19 cellular contexts compared by ENCODE assay signal in the genomic region with DNA sequence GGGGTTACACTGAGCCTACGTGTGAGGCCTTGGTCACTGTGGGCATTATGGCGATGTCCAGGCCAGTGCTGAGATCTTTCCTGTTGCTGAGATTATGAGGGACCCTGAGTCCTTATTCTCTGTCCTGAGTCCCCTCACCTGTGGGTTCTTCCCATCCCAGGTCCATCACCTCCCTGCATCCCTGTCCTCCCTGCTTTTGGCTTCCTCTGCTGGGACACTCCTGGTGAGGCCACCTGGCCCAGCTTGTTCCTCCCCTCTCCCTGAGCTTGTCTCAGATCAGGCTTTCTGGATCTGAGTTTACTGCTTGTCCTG. TPM values are rescaled to one million over a fixed set of nuclear protein-coding genes. Genes with fewer than 3 reads are reported as not detected.
A peak's percentile ranks its signal among the peaks of the same experiment; 100 is the strongest.
DNase-seq lines count a peak whose midpoint lies in the region; ATAC-seq and TF ChIP-seq lines count a peak whose summit lies in the region.
"Had no signal": no experiment of that assay in that cellular context is flagged by ENCODE, and none has a peak within 500 bp of the region (broad histone marks: within the 10 kb centered on the region; RNA-seq: fewer than 3 reads in every experiment).

No MANE protein-coding gene starts in this region.

- H3K9ac ChIP-seq in endodermal cell (ENCODE audit: extremely low read depth, low read length, poor library complexity, severe bottlenecking) (no peak overlapping the region), trophoblast cell (ENCODE audit: low read length) (no peak overlapping the region)
- H3K9ac ChIP-seq: BLaER1 treated with 17β-estradiol and CSF1 and Interleukin-3, amounts not matched to agents 10 nM and 100 nM had no signal

- peaks cover 47% of the 10 kb centered on the region for H3K79me1 ChIP-seq in trophoblast cell (ENCODE audit: low read length)

- no peak overlapping the region for H3K14ac ChIP-seq in trophoblast cell (ENCODE audit: low read length)

- H3K9me3 ChIP-seq in Caco-2 (no peaks in the 10 kb centered on the region), Panc1 (ENCODE audit: control insufficient read depth, insufficient read depth, low read depth, low read length) (no peaks in the 10 kb centered on the region), endodermal cell (ENCODE audit: control insufficient read depth, low read length) (no peaks in the 10 kb centered on the region), trophoblast cell (ENCODE audit: insufficient read depth, low read depth, low read length) (peaks cover 3% of the 10 kb centered on the region)
- H3K9me3 ChIP-seq: BLaER1 treated with 17β-estradiol and CSF1 and Interleukin-3, amounts not matched to agents 10 nM and 100 nM had no signal

- H2BK12ac ChIP-seq in trophoblast cell (ENCODE audit: low read length): peak overlapping the region; percentile 53

- H3K4me1 ChIP-seq in Caco-2 (peaks cover 84% of the 10 kb centered on the region), Panc1 (ENCODE audit: control insufficient read depth, insufficient read depth, low read length) (peaks cover 22% of the 10 kb centered on the region), endodermal cell (ENCODE audit: control insufficient read depth, insufficient read depth, low read length) (peaks cover 32% of the 10 kb centered on the region), trophoblast cell (ENCODE audit: control insufficient read depth in 1 of 2, insufficient read depth in 2 of 2, low read length in 2 of 2) (peaks cover 36% of the 10 kb centered on the region in 2 experiments)

- no peak overlapping the region for H3K4me3 Mint-ChIP-seq in Caco-2 (ENCODE audit: unreplicated experiment)
- H3K4me3 Mint-ChIP-seq in endodermal cell: no peak overlapping the region
- H3K4me3 Mint-ChIP-seq: CD4-positive, alpha-beta memory T cell; GM23338; IgD-negative memory B cell had no signal

- TF ChIP-seq CTCF in Caco-2 (IDR thresholded peaks at IDR 0.05; ENCODE audit: insufficient read depth in 1 of 2, low read depth in 1 of 2, low read length in 1 of 2, severe bottlenecking in 1 of 2, unreplicated experiment in 1 of 2): no peak
- no peak for TF ChIP-seq CTCF in Panc1 (IDR thresholded peaks at IDR 0.05)
- peak; percentile 1 for TF ChIP-seq CTCF in endodermal cell (conservative IDR thresholded peaks at IDR 0.05)

- H3K4me3 ChIP-seq in Caco-2 (ENCODE audit: low read depth, low read length) (no peak overlapping the region), Panc1 (ENCODE audit: low read depth in 2 of 2, low read length in 2 of 2) (no peak overlapping the region), endodermal cell (ENCODE audit: low read length) (no peak overlapping the region), trophoblast cell (ENCODE audit: low read depth, low read length) (no peak overlapping the region)
- H3K4me3 ChIP-seq: BLaER1 treated with 17β-estradiol and CSF1 and Interleukin-3, amounts not matched to agents 10 nM and 100 nM; GM23338 had no signal

- peak overlapping the region; percentile 3 for H3K18ac ChIP-seq in trophoblast cell (ENCODE audit: low read length)

- in situ Hi-C loops in Panc1 (cut with HindIII; ENCODE audit: low pct_unique_long_range_greater_than_20kb, low sequenced_read_pairs): no loop called here

- intact Hi-C loops in Caco-2 (cut with micrococcal nuclease; ENCODE audit: unreplicated experiment): no loop called here
- intact Hi-C loops in Panc1 (cut with micrococcal nuclease; ENCODE audit: unreplicated experiment): no loop called here

- CTCF ChIA-PET in Caco-2 (lab: Charles Lee) (interaction anchor here (1.5 to 1.7 kb wide), 4 partner anchors 14 to 136 kb away, joined by 3 to 8 read pairs (median 4); no protein-coding TSS in a partner anchor), Panc1 (lab: Charles Lee) (no interaction called here)

- H3K4me1 Mint-ChIP-seq in Caco-2 (ENCODE audit: low read depth, unreplicated experiment): peaks cover 67% of the 10 kb centered on the region
- H3K4me1 Mint-ChIP-seq in endodermal cell: peaks cover 40% of the 10 kb centered on the region

- no peak overlapping the region for H4K8ac ChIP-seq in trophoblast cell (ENCODE audit: low read depth, low read length)

- no TSS peak for BruUV-seq in Caco-2 (replicated peaks; lab: Mats Ljungman, UMichigan)
- no TSS peak for BruUV-seq in Panc1 (replicated peaks; lab: Mats Ljungman, UMichigan)

- H3K27ac Mint-ChIP-seq in Caco-2 (ENCODE audit: unreplicated experiment) (peak overlapping the region; percentile 60), endodermal cell (no peak overlapping the region)
- H3K27ac Mint-ChIP-seq: GM23338, IgD-negative memory B cell had no signal

- ATAC-seq in Panc1: no peak

- H3K9me3 Mint-ChIP-seq in Caco-2 (ENCODE audit: unreplicated experiment): peaks cover 8% of the 10 kb centered on the region
- H3K9me3 Mint-ChIP-seq in endodermal cell: no peaks in the 10 kb centered on the region
- H3K9me3 Mint-ChIP-seq: CD4-positive, alpha-beta memory T cell; GM23338; IgD-negative memory B cell had no signal

- H2AK5ac ChIP-seq in trophoblast cell (ENCODE audit: low read length): peak overlapping the region; percentile 28

- peaks cover 10% of the 10 kb centered on the region for H3K79me2 ChIP-seq in trophoblast cell (ENCODE audit: control insufficient read depth, insufficient read depth, low read length, poor library complexity)

- H3K36me3 Mint-ChIP-seq in Caco-2 (ENCODE audit: insufficient read depth, unreplicated experiment): peaks cover 15% of the 10 kb centered on the region
- H3K36me3 Mint-ChIP-seq in endodermal cell (ENCODE audit: low read depth): no peaks in the 10 kb centered on the region
- H3K36me3 Mint-ChIP-seq: CD4-positive, alpha-beta memory T cell; IgD-negative memory B cell had no signal

- H3K23ac ChIP-seq in trophoblast cell (ENCODE audit: low read length): no peak overlapping the region

- H3K4ac ChIP-seq in trophoblast cell (ENCODE audit: low read depth, low read length): no peak overlapping the region

- POLR2A ChIA-PET in Caco-2 (lab: Charles Lee): interaction anchor here (0.6 to 1.6 kb wide), 4 partner anchors 10 to 17 kb away, joined by 3 to 13 read pairs (median 4); no protein-coding TSS in a partner anchor
- POLR2A ChIA-PET in Panc1 (lab: Charles Lee): no interaction called here

- no peak overlapping the region for H2BK120ac ChIP-seq in trophoblast cell (ENCODE audit: insufficient read depth, low read length, poor library complexity)

- H3K27ac ChIP-seq in Panc1 (ENCODE audit: low read length): peak overlapping the region; percentile 59
- H3K27ac ChIP-seq in endodermal cell (ENCODE audit: low read depth, low read length): no peak overlapping the region
- no peak overlapping the region for H3K27ac ChIP-seq in trophoblast cell (ENCODE audit: low read depth, low read length)
- H3K27ac ChIP-seq: BLaER1 treated with 17β-estradiol and CSF1 and Interleukin-3, amounts not matched to agents 10 nM and 100 nM had no signal

- H3K27me3 ChIP-seq in Caco-2 (replicated peaks; ENCODE audit: control insufficient read depth, insufficient read depth, low read length) (no peaks in the 10 kb centered on the region), Panc1 (ENCODE audit: control insufficient read depth, insufficient read depth, low read length) (no peaks in the 10 kb centered on the region), endodermal cell (ENCODE audit: control insufficient read depth, insufficient read depth, low read length, poor library complexity, severe bottlenecking) (no peaks in the 10 kb centered on the region), trophoblast cell (ENCODE audit: insufficient read depth, low read length) (no peaks in the 10 kb centered on the region)
- H3K27me3 ChIP-seq: BLaER1 treated with 17β-estradiol and CSF1 and Interleukin-3, amounts not matched to agents 10 nM and 100 nM had no signal

- H2AFZ ChIP-seq in trophoblast cell (ENCODE audit: insufficient read depth, low read length, poor library complexity): no peak overlapping the region
- H2AFZ ChIP-seq: GM23338 had no signal

- H2BK5ac ChIP-seq in trophoblast cell (ENCODE audit: low read depth, low read length, poor library complexity): no peak overlapping the region

- DNase-seq in Caco-2 (peak in 1 of 2 experiments; percentile 14), Panc1 (ENCODE audit: low read depth, low spot score) (no peak), endodermal cell (no peak), trophoblast cell (no peak), hippocampal formation (lab: John Stamatoyannopoulos, UW) (no peak), NCI-H526 (lab: John Stamatoyannopoulos, UW) (no peak), Kasumi-1 (lab: John Stamatoyannopoulos, UW) (no peak)
- DNase-seq: ACHN; CD4-positive, alpha-beta memory T cell; DMS53; GDM1; NCI-H187; NCI-H446; NCI-H526 treated with DMSO at 0.1 percent for 48 hours; SHP77; SW 1271 had no signal

- no peak overlapping the region for H4K12ac ChIP-seq in trophoblast cell (ENCODE audit: low read depth, low read length)

- no peaks in the 10 kb centered on the region for H3K36me3 ChIP-seq in Caco-2 (ENCODE audit: control insufficient read depth, insufficient read depth, low read length)
- H3K36me3 ChIP-seq in Panc1 (ENCODE audit: control insufficient read depth, insufficient read depth, low read length): no peaks in the 10 kb centered on the region
- no peaks in the 10 kb centered on the region for H3K36me3 ChIP-seq in endodermal cell (ENCODE audit: control insufficient read depth, insufficient read depth, low read length)
- H3K36me3 ChIP-seq in trophoblast cell (ENCODE audit: control insufficient read depth in 1 of 2, insufficient read depth in 2 of 2, low read length in 2 of 2): no peaks in the 10 kb centered on the region
- H3K36me3 ChIP-seq: BLaER1 treated with 17β-estradiol and CSF1 and Interleukin-3, amounts not matched to agents 10 nM and 100 nM had no signal

- H3K27me3 Mint-ChIP-seq in Caco-2 (ENCODE audit: insufficient read depth, unreplicated experiment) (no peaks in the 10 kb centered on the region), endodermal cell (ENCODE audit: insufficient read depth) (no peaks in the 10 kb centered on the region)

- H3K4me2 ChIP-seq in trophoblast cell (ENCODE audit: low read length): no peak overlapping the region
- H3K4me2 ChIP-seq: BLaER1 treated with 17β-estradiol and CSF1 and Interleukin-3, amounts not matched to agents 10 nM and 100 nM; GM23338 had no signal

- H4K91ac ChIP-seq in trophoblast cell (ENCODE audit: low read depth, low read length): peak overlapping the region; percentile 100

- 92 to 100% methylated on average over 1 to 2 of the region's 2 CpGs for WGBS in endodermal cell (ENCODE audit: insufficient coverage in 1 of 2, insufficient read length in 1 of 2), 2 experiments
- no CpG with 5 or more reads among the region's 2 CpGs for WGBS in trophoblast cell (ENCODE audit: extremely low coverage, insufficient coverage, insufficient read length)

RNA-seq across cellular contexts. Expression of a gene that starts 36.1 kb away (rescaled TPM):
- total RNA-seq in Caco-2 (2022) (220 and 271 TPM in 2 replicates), Panc1 (2021; ENCODE audit: unreplicated experiment) (146 TPM), endodermal cell (100 to 1,000 TPM; 109 to 153 TPM)
- 73.2 TPM for polyA plus RNA-seq in Panc1 (2012; ENCODE audit: insufficient read length)
- 59.2 TPM for polyA plus RNA-seq in endodermal cell (2013, experiment 1 of 2)
- polyA plus RNA-seq in endodermal cell (2013, experiment 2 of 2): 56.9 TPM
- polyA plus RNA-seq in trophoblast cell (2013): 83.2 and 85.9 TPM in 2 replicates
- polyA plus RNA-seq: IgD-negative memory B cell had no signal
